ENCODE assay signal across 8 cellular contexts in the genomic region with DNA sequence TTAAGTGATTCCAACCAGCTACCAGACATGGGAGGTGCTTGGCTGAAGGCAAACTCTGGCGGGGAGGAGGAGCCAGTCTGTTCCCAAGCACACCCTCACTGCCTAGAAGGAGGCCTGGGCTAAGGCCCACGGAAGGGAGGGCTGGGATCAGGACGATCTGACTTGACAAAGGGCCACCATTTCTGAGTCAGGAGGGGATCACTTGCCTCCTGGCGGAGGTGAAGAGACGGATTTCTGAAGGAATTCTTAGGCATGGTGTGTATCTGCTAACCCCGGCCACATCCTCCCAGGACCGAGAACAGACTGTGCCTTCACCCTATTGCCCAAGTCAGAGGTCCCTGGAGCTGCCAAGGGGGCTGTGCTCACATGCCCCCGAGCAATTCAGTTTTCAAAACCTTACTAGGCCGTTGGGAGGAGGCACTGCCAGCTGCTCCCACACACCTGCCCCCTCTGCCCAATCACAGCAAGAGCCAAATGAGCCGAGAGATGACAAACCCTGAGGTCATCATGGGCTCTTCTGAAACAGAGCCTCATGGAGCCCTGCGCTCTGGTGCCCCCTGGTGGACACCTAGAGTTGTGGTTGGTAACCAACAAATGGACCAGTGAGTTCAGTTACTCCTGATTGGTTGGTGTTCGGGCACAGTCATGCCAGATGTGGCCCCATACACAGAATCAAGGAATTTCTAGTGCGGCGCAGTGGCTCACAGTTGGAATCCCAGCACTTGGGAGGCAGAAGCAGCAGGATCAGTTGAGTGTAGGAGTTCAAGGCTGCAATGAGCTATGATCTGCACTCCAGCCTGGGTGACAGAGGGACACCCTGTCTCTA. TPM values are rescaled to one million over a fixed set of nuclear protein-coding genes. Genes with fewer than 3 reads are reported as not detected.
DNase-seq lines count a peak whose midpoint lies in the region; ATAC-seq and TF ChIP-seq lines count a peak whose summit lies in the region.

No MANE protein-coding gene starts in this region.

- peak overlapping the region; percentile 70 for H2AFZ ChIP-seq in GM23338
- peak overlapping the region; percentile 39 for H2AFZ ChIP-seq in parathyroid adenoma

- ATAC-seq in GM23338 (peak; percentile 87), gastroesophageal sphincter (peak; percentile 92)

- peak overlapping the region; percentile 89 for H3K27ac ChIP-seq in GM23338 (ENCODE audit: low read depth)
- H3K27ac ChIP-seq in gastroesophageal sphincter: peak overlapping the region; percentile 65 to 92 (median 86)
- H3K27ac ChIP-seq in parathyroid adenoma: no peak overlapping the region
- peak overlapping the region; percentile 61 to 85 (median 70) for H3K27ac ChIP-seq in transverse colon

- no peaks in the 10 kb centered on the region for H4K20me1 ChIP-seq in GM23338 (replicated peaks; ENCODE audit: insufficient read depth)

- H3K4me1 ChIP-seq in GM23338 (ENCODE audit: insufficient read depth) (peaks cover 14% of the 10 kb centered on the region), gastroesophageal sphincter (peaks cover 0 to 28% (median 15%) of the 10 kb centered on the region in 3 donors), parathyroid adenoma (peaks cover 6% of the 10 kb centered on the region), transverse colon (peaks cover 0 to 16% (median 9%) of the 10 kb centered on the region in 4 donors)

- TF ChIP-seq POLR2A in gastroesophageal sphincter (IDR thresholded peaks at IDR 0.05) (no peak), transverse colon (IDR thresholded peaks at IDR 0.05) (no peak)

- no peaks in the 10 kb centered on the region for H3K27me3 ChIP-seq in GM23338 (ENCODE audit: insufficient read depth)
- no peaks in the 10 kb centered on the region for H3K27me3 ChIP-seq in gastroesophageal sphincter
- H3K27me3 ChIP-seq in parathyroid adenoma (ENCODE audit: control insufficient read depth, insufficient read depth, low read length): no peaks in the 10 kb centered on the region
- H3K27me3 ChIP-seq in transverse colon: no peaks in the 10 kb centered on the region

- H3K4me2 ChIP-seq in GM23338 (peak overlapping the region; percentile 56), parathyroid adenoma (ENCODE audit: low read length) (peak overlapping the region; percentile 35)

- H3F3A ChIP-seq in GM23338 (replicated peaks; ENCODE audit: low read depth): peaks cover 13% of the 10 kb centered on the region

- H3K4me3 Mint-ChIP-seq in GM23338: peak overlapping the region; percentile 65

- TF ChIP-seq CTCF in GM23338 (conservative IDR thresholded peaks at IDR 0.05; ENCODE audit: low read depth in 2 of 2) (peak; percentile 93 to 100), LNCaP clone FGC (IDR thresholded peaks at IDR 0.05; ENCODE audit: control insufficient read depth, extremely low read depth, insufficient read depth) (peak; percentile 98), gastroesophageal sphincter (IDR thresholded peaks at IDR 0.05) (peak in 3 of 4 experiments; percentile 88 to 98 (median 97)), parathyroid adenoma (IDR thresholded peaks at IDR 0.05) (peak; percentile 99), transverse colon (IDR thresholded peaks at IDR 0.05) (peak; percentile 94 to 97 (median 96))

- H3K4me3 ChIP-seq in GM23338 (peak overlapping the region; percentile 34; the same call in 1 of the 2 replicates), LNCaP clone FGC (ENCODE audit: low read depth, low read length) (no peak overlapping the region), gastroesophageal sphincter (peak overlapping the region in 1 of 2 donors; percentile 7), parathyroid adenoma (ENCODE audit: low read depth, low read length) (no peak overlapping the region), transverse colon (no peak overlapping the region)

- no peaks in the 10 kb centered on the region for H3K36me3 Mint-ChIP-seq in GM23338 (ENCODE audit: low read depth)

- TF ChIP-seq EP300 in gastroesophageal sphincter (IDR thresholded peaks at IDR 0.05): no peak
- TF ChIP-seq EP300 in transverse colon (IDR thresholded peaks at IDR 0.05; ENCODE audit: low read depth): no peak

- H3K9me3 ChIP-seq in gastroesophageal sphincter (no peaks in the 10 kb centered on the region), parathyroid adenoma (ENCODE audit: control insufficient read depth, low read length) (no peaks in the 10 kb centered on the region), transverse colon (no peaks in the 10 kb centered on the region)

- no peak overlapping the region for H3K9ac ChIP-seq in parathyroid adenoma

- intact Hi-C loops in transverse colon (cut with DNase I; ENCODE audit: low total_unique reads): loop anchor here (5.0 kb wide), 1 partner anchor 53 kb away; no protein-coding TSS in a partner anchor

- peak overlapping the region; percentile 98 for H3K27ac Mint-ChIP-seq in GM23338

- peaks cover 24% of the 10 kb centered on the region; the same call in 2 of the 3 replicates for H3K4me1 Mint-ChIP-seq in GM23338

- no peaks in the 10 kb centered on the region for H3K9me2 ChIP-seq in GM23338 (ENCODE audit: insufficient read depth)

- H3K36me3 ChIP-seq in GM23338 (ENCODE audit: insufficient read depth) (no peaks in the 10 kb centered on the region), gastroesophageal sphincter (no peaks in the 10 kb centered on the region), parathyroid adenoma (ENCODE audit: control insufficient read depth, insufficient read depth, low read length) (no peaks in the 10 kb centered on the region), transverse colon (no peaks in the 10 kb centered on the region)

- H3K27me3 Mint-ChIP-seq in GM23338 (ENCODE audit: insufficient read depth, low read depth, poor library complexity): peaks cover 27% of the 10 kb centered on the region

- peak; percentile 99 for DNase-seq in EL
- peak; percentile 99 for DNase-seq in GM23338 (ENCODE audit: low spot score)
- DNase-seq in LNCaP clone FGC (ENCODE audit: low read depth): peak; percentile 96
- DNase-seq in activated T-helper 1 cell treated with Interleukin-2 at 50 U/mL for 16 hours (ENCODE audit: low read depth): peak; percentile 86
- DNase-seq in transverse colon: peak; percentile 94
- no peak for DNase-seq in DMS79 treated with DMSO at 0.1 percent for 48 hours (lab: John Stamatoyannopoulos, UW)

- H3K9me3 Mint-ChIP-seq in GM23338: no peaks in the 10 kb centered on the region

- in situ Hi-C loops in transverse colon (cut with MboI; ENCODE audit: low pct_ligation_motif_present in 1 of 4, low pct_unique_long_range_greater_than_20kb in 1 of 4, low sequenced_read_pairs in 3 of 4): loop anchor here in 2 of 4 donors (5.0 to 10.0 kb wide), 2 partner anchors 50 to 53 kb away; no protein-coding TSS in a partner anchor

- no peaks in the 10 kb centered on the region for H3K79me2 ChIP-seq in GM23338 (replicated peaks; ENCODE audit: insufficient read depth)
- H3K79me2 ChIP-seq in parathyroid adenoma: no peaks in the 10 kb centered on the region

- WGBS in gastroesophageal sphincter (ENCODE audit: low coverage in 1 of 2), 2 donors: 0% methylated on average over 2 to 4 of the region's 14 CpGs
- 28% methylated on average over 13 of the region's 14 CpGs; no CpG with 5 or more reads in 1 of the 2 donors for WGBS in transverse colon (ENCODE audit: low coverage in 1 of 2), 2 donors

TF ChIP-seq in GM23338, 12 proteins besides CTCF, POLR2A, EP300 and RAD21 (continues in another document):
- TF ChIP-seq CREB1 (CRISPR knock-in tag; IDR thresholded peaks at IDR 0.05; ENCODE audit: low read depth) (peak; percentile 92), POLR2AphosphoS5 (IDR thresholded peaks at IDR 0.05; ENCODE audit: low read depth) (peak; percentile 49)

RNA-seq across cellular contexts. Expression of a gene that starts 6.5 kb away (rescaled TPM):
- total RNA-seq in GM23338 (2014; rRNA removed; shearing (Covaris generic)): 17.4 and 22.5 TPM in 2 replicates
- 9.6 and 10.0 TPM in 2 replicates for polyA plus RNA-seq in GM23338 (2016; fragmentation: Nextera tagmentation; extraction: Ambion mirVana)
- 10 to 100 TPM; 14.5 to 28.8 (median 23.9) TPM for total RNA-seq in gastroesophageal sphincter
- total RNA-seq in transverse colon: 10 to 100 TPM; 19.1 to 74.1 (median 21.3) TPM
